In genomic region chr12:5407457-5407856, GRCh38 we compare ENCODE assay signal across 22 cellular contexts. TPM values are rescaled to one million over a fixed set of nuclear protein-coding genes. Genes with fewer than 3 reads are reported as not detected.
"Had no signal": no experiment of that assay in that cellular context is flagged by ENCODE, and none has a peak within 500 bp of the region (broad histone marks: within the 10 kb centered on the region; RNA-seq: fewer than 3 reads in every experiment).

No MANE protein-coding gene starts in this region.

- H3K36me3 Mint-ChIP-seq: activated CD4-positive, alpha-beta memory T cell treated with anti-CD3 and anti-CD28 coated beads for 36 hours; activated CD8-positive, alpha-beta memory T cell treated with anti-CD3 and anti-CD28 coated beads, Interleukin-2, amount 10 ng/mL, durations not matched to agents 7 days and 5 days; activated naive CD4-positive, alpha-beta T cell treated with anti-CD3 and anti-CD28 coated beads, Interleukin-2, amount 10 ng/mL, durations not matched to agents 7 days and 5 days; memory B cell; natural killer cell had no signal

- DNase-seq: activated CD4-positive, alpha-beta memory T cell treated with anti-CD3 and anti-CD28 coated beads for 36 hours; activated CD4-positive, CD25-positive, alpha-beta regulatory T cell treated with anti-CD3 and anti-CD28 coated beads, Interleukin-2, amount 50 U/mL, for 72 hours; activated CD8-positive, alpha-beta memory T cell treated with anti-CD3 and anti-CD28 coated beads, Interleukin-2, amount 10 ng/mL, durations not matched to agents 7 days and 5 days; activated naive CD4-positive, alpha-beta T cell treated with anti-CD3 and anti-CD28 coated beads, Interleukin-2, amount 10 ng/mL, durations not matched to agents 7 days and 5 days; activated T-cell treated with anti-CD3 and anti-CD28 coated beads, Interleukin-2, amount 50 U/mL, for 1 hour; adrenal gland; hypothalamus; left ventricle myocardium superior; mucosa of descending colon; natural killer cell; small intestine; stimulated activated CD4-positive, alpha-beta T cell treated with anti-CD3 and anti-CD28 coated beads, Interleukin-4, amount 100 ng/mL, for 4 hours; stimulated activated CD8-positive, alpha-beta memory T cell treated with anti-CD3 and anti-CD28 coated beads, Interleukin-4, amount 100 ng/mL, for 48 hours; stimulated activated naive CD8-positive, alpha-beta T cell treated with anti-CD3 and anti-CD28 coated beads, Interleukin-15, Interleukin-2, amounts not matched to agents 100 U/mL and 50 U/mL, for 24 hours; transverse colon had no signal

- H3K36me3 ChIP-seq: adrenal gland, right atrium auricular region, transverse colon, vagina had no signal

- H3K4me3 ChIP-seq: adrenal gland, mucosa of descending colon, right atrium auricular region, transverse colon, vagina had no signal

- H3K4me1 Mint-ChIP-seq: activated CD8-positive, alpha-beta memory T cell treated with anti-CD3 and anti-CD28 coated beads, Interleukin-2, amount 10 ng/mL, durations not matched to agents 7 days and 5 days; activated naive CD4-positive, alpha-beta T cell treated with anti-CD3 and anti-CD28 coated beads, Interleukin-2, amount 10 ng/mL, durations not matched to agents 7 days and 5 days; memory B cell; natural killer cell had no signal

- H3K27ac ChIP-seq: adrenal gland, right atrium auricular region, transverse colon, vagina had no signal

- H3K4me1 ChIP-seq: adrenal gland, right atrium auricular region, transverse colon, vagina had no signal

- H3K9me3 Mint-ChIP-seq: activated CD4-positive, alpha-beta memory T cell treated with anti-CD3 and anti-CD28 coated beads for 36 hours; activated naive CD4-positive, alpha-beta T cell treated with anti-CD3 and anti-CD28 coated beads, Interleukin-2, amount 10 ng/mL, durations not matched to agents 7 days and 5 days; T-helper 2 cell treated with Interferon-gamma antibody and Interleukin-4, amounts not matched to agents 5 μg/mL and 100 μg/mL, for 36 hours had no signal

- H3K27ac Mint-ChIP-seq: activated CD4-positive, alpha-beta memory T cell treated with anti-CD3 and anti-CD28 coated beads for 36 hours; activated CD8-positive, alpha-beta memory T cell treated with anti-CD3 and anti-CD28 coated beads, Interleukin-2, amount 10 ng/mL, durations not matched to agents 7 days and 5 days; activated naive CD4-positive, alpha-beta T cell treated with anti-CD3 and anti-CD28 coated beads, Interleukin-2, amount 10 ng/mL, durations not matched to agents 7 days and 5 days; memory B cell; natural killer cell; progenitor cell of endocrine pancreas; T-helper 2 cell treated with Interferon-gamma antibody and Interleukin-4, amounts not matched to agents 5 μg/mL and 100 μg/mL, for 36 hours had no signal

- ATAC-seq: activated CD8-positive, alpha-beta memory T cell treated with anti-CD3 and anti-CD28 coated beads, Interleukin-2, amount 10 ng/mL, durations not matched to agents 7 days and 5 days; left ventricle myocardium superior; mucosa of descending colon; natural killer cell; stimulated activated naive CD8-positive, alpha-beta T cell treated with anti-CD3 and anti-CD28 coated beads, Interleukin-15, Interleukin-2, amounts not matched to agents 100 U/mL and 50 U/mL, for 24 hours had no signal

- H3K27me3 ChIP-seq: adrenal gland, right atrium auricular region, vagina had no signal

- H3K4me3 Mint-ChIP-seq: activated CD4-positive, alpha-beta memory T cell treated with anti-CD3 and anti-CD28 coated beads for 36 hours; activated CD8-positive, alpha-beta memory T cell treated with anti-CD3 and anti-CD28 coated beads, Interleukin-2, amount 10 ng/mL, durations not matched to agents 7 days and 5 days; activated naive CD4-positive, alpha-beta T cell treated with anti-CD3 and anti-CD28 coated beads, Interleukin-2, amount 10 ng/mL, durations not matched to agents 7 days and 5 days; memory B cell; natural killer cell; T-helper 2 cell treated with Interferon-gamma antibody and Interleukin-4, amounts not matched to agents 5 μg/mL and 100 μg/mL, for 36 hours had no signal

- H3K9me3 ChIP-seq: adrenal gland, mucosa of descending colon, vagina had no signal

RNA-seq across cellular contexts. Expression of gene NTF3, which starts 24.5 kb away (rescaled TPM):
- total RNA-seq: activated CD4-positive, alpha-beta memory T cell treated with anti-CD3 and anti-CD28 coated beads for 36 hours; activated CD8-positive, alpha-beta memory T cell treated with anti-CD3 and anti-CD28 coated beads, Interleukin-2, amount 10 ng/mL, durations not matched to agents 7 days and 5 days; kidney epithelial cell; natural killer cell; omental fat pad had no signal
